Comparison of ENCODE assay signal across 12 cellular contexts in genomic region chr2:72138011-72138881, GRCh38. TPM values are rescaled to one million over a fixed set of nuclear protein-coding genes. Genes with fewer than 3 reads are reported as not detected.
A peak's percentile ranks its signal among the peaks of the same experiment; 100 is the strongest.
DNase-seq lines count a peak whose midpoint lies in the region; ATAC-seq and TF ChIP-seq lines count a peak whose summit lies in the region.
"Had no signal": no experiment of that assay in that cellular context is flagged by ENCODE, and none has a peak within 500 bp of the region (broad histone marks: within the 10 kb centered on the region; RNA-seq: fewer than 3 reads in every experiment).

No MANE protein-coding gene starts in this region.

- H3K27me3 Mint-ChIP-seq in CD14-positive monocyte (ENCODE audit: low read depth in 3 of 3) (peaks cover 21 to 22% (median 22%) of the 10 kb centered on the region in 3 donors), endodermal cell (ENCODE audit: insufficient read depth) (peaks cover 55% of the 10 kb centered on the region)
- peaks cover 5 to 16% (median 9%) of the 10 kb centered on the region in 5 donors for H3K27me3 Mint-ChIP-seq in naive thymus-derived CD4-positive, alpha-beta T cell

- no peak overlapping the region; the same call in 1 of the 2 replicates for H2AFZ ChIP-seq in Loucy (ENCODE audit: low read length)
- H2AFZ ChIP-seq: GM23248 had no signal

- POLR2A ChIA-PET in naive thymus-derived CD4-positive, alpha-beta T cell (lab: Charles Lee) = no interaction called here

- no peaks in the 10 kb centered on the region for H4K20me1 ChIP-seq in Loucy (ENCODE audit: insufficient read depth, low read length, poor library complexity, severe bottlenecking)

- no peak overlapping the region for H3K4me3 Mint-ChIP-seq in CD14-positive monocyte
- H3K4me3 Mint-ChIP-seq in endodermal cell = no peak overlapping the region
- H3K4me3 Mint-ChIP-seq in naive thymus-derived CD4-positive, alpha-beta T cell = no peak overlapping the region

- H3K4me1 ChIP-seq in Loucy (ENCODE audit: insufficient read depth, low read length, poor library complexity, severe bottlenecking) (no peaks in the 10 kb centered on the region), endodermal cell (ENCODE audit: control insufficient read depth, insufficient read depth, low read length) (no peaks in the 10 kb centered on the region)
- no peaks in the 10 kb centered on the region for H3K4me1 ChIP-seq in naive thymus-derived CD4-positive, alpha-beta T cell (ENCODE audit: control insufficient read depth in 2 of 2, insufficient read depth in 2 of 2, low read length in 2 of 2)

- peaks cover 0 to 2% (median 0%) of the 10 kb centered on the region in 7 donors for H3K9me3 Mint-ChIP-seq in CD14-positive monocyte
- H3K9me3 Mint-ChIP-seq in endodermal cell = no peaks in the 10 kb centered on the region
- H3K9me3 Mint-ChIP-seq in naive thymus-derived CD4-positive, alpha-beta T cell = no peaks in the 10 kb centered on the region

- TF ChIP-seq CTCF in CD14-positive monocyte (IDR thresholded peaks at IDR 0.05) (no peak), Loucy (conservative IDR thresholded peaks at IDR 0.05; ENCODE audit: low read length) (no peak), endodermal cell (conservative IDR thresholded peaks at IDR 0.05) (no peak), omental fat pad (IDR thresholded peaks at IDR 0.05) (no peak)

- no peak for ATAC-seq in omental fat pad (ENCODE audit: low FRiP score)
- no peak for ATAC-seq in naive thymus-derived CD4-positive, alpha-beta T cell

- H3K27ac ChIP-seq in endodermal cell (ENCODE audit: low read depth, low read length) = no peak overlapping the region
- no peak overlapping the region for H3K27ac ChIP-seq in naive thymus-derived CD4-positive, alpha-beta T cell (ENCODE audit: low read depth, low read length)
- H3K27ac ChIP-seq: GM23248 had no signal

- no peaks in the 10 kb centered on the region for H3K9me2 ChIP-seq in Loucy (replicated peaks; ENCODE audit: low read depth, low read length)

- DNase-seq in CD14-positive monocyte (ENCODE audit: low spot score) (peak; percentile 37), endodermal cell (peak; percentile 47), omental fat pad (ENCODE audit: low spot score) (peak; percentile 23), OCI-M2 (lab: John Stamatoyannopoulos, UW; ENCODE audit: unreplicated experiment) (no peak)
- no peak for DNase-seq in naive thymus-derived CD4-positive, alpha-beta T cell
- DNase-seq in stimulated activated naive CD4-positive, alpha-beta T cell (lab: John Stamatoyannopoulos, UW) = no peak
- no peak for DNase-seq in stimulated activated CD4-positive, alpha-beta T cell treated with anti-CD3 and anti-CD28 coated beads, Interleukin-12 subunit alpha, Interleukin-12 subunit beta, amount 100 ng/mL, for 4 hours
- DNase-seq: DMS79, NCI-H526 treated with DMSO at 0.1 percent for 48 hours had no signal

- H3K27me3 ChIP-seq in Loucy (ENCODE audit: insufficient read depth, low read length, poor library complexity, severe bottlenecking) = no peaks in the 10 kb centered on the region
- H3K27me3 ChIP-seq in endodermal cell (ENCODE audit: control insufficient read depth, insufficient read depth, low read length, poor library complexity, severe bottlenecking) = peaks cover 52% of the 10 kb centered on the region
- no peaks in the 10 kb centered on the region for H3K27me3 ChIP-seq in naive thymus-derived CD4-positive, alpha-beta T cell (ENCODE audit: control insufficient read depth in 2 of 2, insufficient read depth in 2 of 2, low read length in 2 of 2)

- intact Hi-C loops in CD14-positive monocyte (cut with micrococcal nuclease) = no loop called here
- intact Hi-C loops in naive thymus-derived CD4-positive, alpha-beta T cell (cut with micrococcal nuclease) = loop anchor here in 1 of 2 donors (5.0 kb wide), 1 partner anchor 591 kb away; no protein-coding TSS in a partner anchor

- H3K36me3 Mint-ChIP-seq in CD14-positive monocyte = no peaks in the 10 kb centered on the region
- H3K36me3 Mint-ChIP-seq in endodermal cell (ENCODE audit: low read depth) = no peaks in the 10 kb centered on the region
- H3K36me3 Mint-ChIP-seq in naive thymus-derived CD4-positive, alpha-beta T cell = no peaks in the 10 kb centered on the region

- no peaks in the 10 kb centered on the region for H3K79me2 ChIP-seq in Loucy (ENCODE audit: insufficient read depth, low read length)

- CTCF ChIA-PET in naive thymus-derived CD4-positive, alpha-beta T cell (lab: Charles Lee) = interaction anchor here (0.6 kb wide), 1 partner anchor 436 kb away, joined by 3 read pairs; no protein-coding TSS in a partner anchor

- no peaks in the 10 kb centered on the region for H3K9me3 ChIP-seq in Loucy (ENCODE audit: insufficient read depth, low read depth, low read length)
- H3K9me3 ChIP-seq in endodermal cell (ENCODE audit: control insufficient read depth, low read length) = no peaks in the 10 kb centered on the region
- no peaks in the 10 kb centered on the region for H3K9me3 ChIP-seq in naive thymus-derived CD4-positive, alpha-beta T cell (ENCODE audit: control insufficient read depth in 2 of 3, low read length in 3 of 3)

- H3F3A ChIP-seq in Loucy (ENCODE audit: low read depth) = no peaks in the 10 kb centered on the region

- peak overlapping the region; percentile 49 for H3K4me2 ChIP-seq in Loucy (ENCODE audit: low read depth, low read length, poor library complexity, severe bottlenecking)

- H3K4me1 Mint-ChIP-seq in CD14-positive monocyte = no peaks in the 10 kb centered on the region
- peaks cover 2% of the 10 kb centered on the region for H3K4me1 Mint-ChIP-seq in endodermal cell
- H3K4me1 Mint-ChIP-seq in naive thymus-derived CD4-positive, alpha-beta T cell = peaks cover 0 to 2% (median 0%) of the 10 kb centered on the region in 7 donors

- WGBS in endodermal cell (ENCODE audit: insufficient coverage in 1 of 2, insufficient read length in 1 of 2), 2 experiments = 79 to 84% methylated on average over 17 to 24 of the region's 24 CpGs

- H3K9ac ChIP-seq in Loucy (ENCODE audit: low read depth, low read length, poor library complexity, severe bottlenecking) = peak overlapping the region; percentile 56
- no peak overlapping the region for H3K9ac ChIP-seq in endodermal cell (ENCODE audit: extremely low read depth, low read length, poor library complexity, severe bottlenecking)
- H3K9ac ChIP-seq: GM23248 had no signal

- H3K36me3 ChIP-seq in Loucy (ENCODE audit: insufficient read depth, low read length) (no peaks in the 10 kb centered on the region), endodermal cell (ENCODE audit: control insufficient read depth, insufficient read depth, low read length) (no peaks in the 10 kb centered on the region)
- H3K36me3 ChIP-seq in naive thymus-derived CD4-positive, alpha-beta T cell (ENCODE audit: control insufficient read depth in 2 of 3, insufficient read depth in 3 of 3, low read length in 3 of 3) = no peaks in the 10 kb centered on the region

- H3K4me3 ChIP-seq in Loucy (ENCODE audit: low read length, poor library complexity, severe bottlenecking) = no peak overlapping the region
- H3K4me3 ChIP-seq in endodermal cell (ENCODE audit: low read length) = no peak overlapping the region
- no peak overlapping the region for H3K4me3 ChIP-seq in naive thymus-derived CD4-positive, alpha-beta T cell (ENCODE audit: low read length)
- H3K4me3 ChIP-seq: GM23248 had no signal

- no peak overlapping the region for H3K27ac Mint-ChIP-seq in CD14-positive monocyte
- no peak overlapping the region for H3K27ac Mint-ChIP-seq in endodermal cell
- H3K27ac Mint-ChIP-seq in naive thymus-derived CD4-positive, alpha-beta T cell = no peak overlapping the region

RNA-seq across cellular contexts. Expression of gene CYP26B1, which starts 9.4 kb away (rescaled TPM):
- polyA plus RNA-seq in CD14-positive monocyte = not detected
- total RNA-seq in endodermal cell = under 1 TPM; 0.09 to 0.91 TPM
- polyA plus RNA-seq in endodermal cell (2013, experiment 1 of 2) = 8.0 TPM
- 7.7 TPM for polyA plus RNA-seq in endodermal cell (2013, experiment 2 of 2)
- total RNA-seq in omental fat pad = 10 to 100 TPM; 10.6 to 36.6 (median 18.8) TPM
- not detected for total RNA-seq in naive thymus-derived CD4-positive, alpha-beta T cell
- not detected for polyA plus RNA-seq in naive thymus-derived CD4-positive, alpha-beta T cell
- total RNA-seq: dermis microvascular lymphatic vessel endothelial cell had no signal

Comparison
In these comparisons a context has a peak if more than half of its experiments do, and no peak if none do; other contexts are left out.
1. DNase-seq: peak in CD14-positive monocyte (single experiment), endodermal cell (single experiment) and omental fat pad (single experiment); none in OCI-M2 (single experiment), naive thymus-derived CD4-positive, alpha-beta T cell (0 of 9), stimulated activated naive CD4-positive, alpha-beta T cell (0 of 6) and stimulated activated CD4-positive, alpha-beta T cell treated with anti-CD3 and anti-CD28 coated beads, Interleukin-12 subunit alpha, Interleukin-12 subunit beta, amount 100 ng/mL, for 4 hours (single experiment).
2. RNA of gene CYP26B1, which starts 9.4 kb away (total RNA-seq): 10.6 to 36.6 TPM in omental fat pad; 0.09 to 0.91 TPM in endodermal cell and not detected in naive thymus-derived CD4-positive, alpha-beta T cell; every median in the first group is over 4 times any median in the second.